8 cellular contexts compared by ENCODE assay signal in the genomic region with DNA sequence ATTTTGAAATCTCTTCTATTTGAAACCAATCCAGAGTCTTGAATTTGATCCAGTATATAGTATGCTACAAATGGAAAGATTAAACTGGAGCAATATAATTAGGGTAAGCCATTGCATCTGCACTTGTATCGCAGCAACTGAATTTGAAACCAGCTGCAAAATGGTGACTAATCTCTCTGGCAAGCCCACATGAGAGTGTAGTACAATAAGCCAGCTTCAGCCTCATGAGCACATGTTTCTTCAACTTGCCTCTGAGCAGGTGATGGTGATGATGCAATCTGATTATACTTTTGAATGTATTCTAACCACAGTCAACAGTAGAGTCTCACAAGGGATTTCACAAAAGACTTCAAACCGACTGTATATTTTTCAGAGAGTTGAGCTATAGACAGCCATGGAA. TPM values are rescaled to one million over a fixed set of nuclear protein-coding genes. Genes with fewer than 3 reads are reported as not detected.
DNase-seq lines count a peak whose midpoint lies in the region; ATAC-seq, FAIRE-seq and TF ChIP-seq lines count a peak whose summit lies in the region.

No MANE protein-coding gene starts in this region.

- peak; percentile 96 for ATAC-seq in GM18498 (IDR thresholded peaks at IDR 0.05; ENCODE audit: unreplicated experiment)
- peak; percentile 86 for ATAC-seq in body of pancreas
- ATAC-seq in naive thymus-derived CD8-positive, alpha-beta T cell: peak; percentile 87 to 96

- POLR2A ChIA-PET in naive thymus-derived CD8-positive, alpha-beta T cell (lab: Charles Lee): no interaction called here

- WGBS in body of pancreas, 2 donors: 73 to 85% methylated on average over 2 of the region's 2 CpGs
- no CpG with 5 or more reads among the region's 2 CpGs for WGBS in H9 (ENCODE audit: extremely low coverage, insufficient read length, low lambda C conversion rate)

- peak overlapping the region in 1 of 10 donors; percentile 22 for H3K4me3 Mint-ChIP-seq in naive thymus-derived CD8-positive, alpha-beta T cell
- no peak overlapping the region for H3K4me3 Mint-ChIP-seq in H9

- no peak overlapping the region for H3K4ac ChIP-seq in H9 (ENCODE audit: low read depth, low read length)

- H3K4me3 ChIP-seq in body of pancreas: no peak overlapping the region

- no peaks in the 10 kb centered on the region for H3K79me1 ChIP-seq in H9 (ENCODE audit: insufficient read depth, low read depth, low read length, poor library complexity, severe bottlenecking)

- no peak for TF ChIP-seq CTCF in body of pancreas (IDR thresholded peaks at IDR 0.05)
- no peak for TF ChIP-seq CTCF in H9 (conservative IDR thresholded peaks at IDR 0.05)

- no peak for TF ChIP-seq POLR2A in body of pancreas (IDR thresholded peaks at IDR 0.05)

- H4K20me1 ChIP-seq in H9 (ENCODE audit: control insufficient read depth, insufficient read depth, insufficient read length): no peaks in the 10 kb centered on the region

- H3K79me2 ChIP-seq in H9 (ENCODE audit: insufficient read depth, low read length): no peaks in the 10 kb centered on the region

- H3K56ac ChIP-seq in H9 (ENCODE audit: insufficient read length, low read depth, low read length): no peak overlapping the region

- H2BK15ac ChIP-seq in H9 (ENCODE audit: low read depth, low read length): no peak overlapping the region

- H3K9ac ChIP-seq in H9 (ENCODE audit: extremely low read depth, insufficient read length, low read length): no peak overlapping the region

- no peak overlapping the region for H2BK20ac ChIP-seq in H9 (ENCODE audit: low read depth, low read length, poor library complexity, severe bottlenecking)

- DNase-seq in HCEC 1CT (peak; percentile 96), LoVo (ENCODE audit: low spot score) (peak; percentile 59), RCC 7860 (ENCODE audit: low spot score) (peak; percentile 65), body of pancreas (peak; percentile 21 to 68 (median 44)), cerebellar nuclear complex (lab: John Stamatoyannopoulos, UW) (no peak), H9 (no peak)
- DNase-seq in naive thymus-derived CD8-positive, alpha-beta T cell: peak in 5 of 10 donors; percentile 7 to 41 (median 24)

- H3K27ac ChIP-seq in body of pancreas (peak overlapping the region in 1 of 4 donors; percentile 32), H9 (ENCODE audit: insufficient read length, low read depth, low read length) (no peak overlapping the region)

- no peak overlapping the region for H2AK5ac ChIP-seq in H9 (ENCODE audit: insufficient read length, low read length)

- no peak overlapping the region for H2BK5ac ChIP-seq in H9 (ENCODE audit: insufficient read length, low read length)

- H4K5ac ChIP-seq in H9 (ENCODE audit: insufficient read length, low read depth, low read length): no peak overlapping the region

- peaks cover 0 to 23% (median 7%) of the 10 kb centered on the region in 4 donors for H3K4me1 Mint-ChIP-seq in naive thymus-derived CD8-positive, alpha-beta T cell
- H3K4me1 Mint-ChIP-seq in H9: peaks cover 9 to 11% of the 10 kb centered on the region in 2 experiments

- FAIRE-seq in RCC 7860 (lab: Jason Lieb, UNC): peak; percentile 14

- H4K8ac ChIP-seq in H9 (replicated peaks; ENCODE audit: insufficient read length, low read depth, low read length): no peak overlapping the region

- intact Hi-C loops in body of pancreas (cut with DNase I): no loop called here

- no peak overlapping the region for H4K91ac ChIP-seq in H9 (ENCODE audit: insufficient read length, low read depth, low read length)

- H3K4me2 ChIP-seq in H9 (ENCODE audit: insufficient read depth, insufficient read length, low read length): no peak overlapping the region

- H3K18ac ChIP-seq in H9 (ENCODE audit: insufficient read length, low read depth, low read length): no peak overlapping the region

- no peaks in the 10 kb centered on the region for H3K36me3 ChIP-seq in body of pancreas (replicated peaks in 1 of 2; ENCODE audit: insufficient read depth in 1 of 2, low read depth in 2 of 2)

- H2BK12ac ChIP-seq in H9 (ENCODE audit: insufficient read length, low read depth, low read length): no peak overlapping the region

- H3K27me3 Mint-ChIP-seq in naive thymus-derived CD8-positive, alpha-beta T cell: no peaks in the 10 kb centered on the region
- H3K27me3 Mint-ChIP-seq in H9 (ENCODE audit: low read depth): no peaks in the 10 kb centered on the region

- no peaks in the 10 kb centered on the region for H3K9me3 Mint-ChIP-seq in naive thymus-derived CD8-positive, alpha-beta T cell
- peaks cover 0 to 2% of the 10 kb centered on the region in 2 experiments; a peak in 1 of 5 replicates for H3K9me3 Mint-ChIP-seq in H9

- no peaks in the 10 kb centered on the region for H3K27me3 ChIP-seq in body of pancreas
- no peaks in the 10 kb centered on the region for H3K27me3 ChIP-seq in H9 (ENCODE audit: insufficient read depth, low read length)

- H3K36me3 Mint-ChIP-seq in naive thymus-derived CD8-positive, alpha-beta T cell: peaks cover 4 to 14% (median 10%) of the 10 kb centered on the region in 3 donors
- H3K36me3 Mint-ChIP-seq in H9 (ENCODE audit: insufficient read depth in 1 of 3, low read depth in 3 of 3): no peaks in the 10 kb centered on the region; a peak in 1 of 7 replicates

- no peak overlapping the region for H2BK120ac ChIP-seq in H9 (ENCODE audit: low read depth, low read length, poor library complexity, severe bottlenecking)

- H3K23me2 ChIP-seq in H9 (ENCODE audit: insufficient read length, low read depth, low read length, poor library complexity, severe bottlenecking): no peaks in the 10 kb centered on the region

- no peak overlapping the region for H2AFZ ChIP-seq in H9 (ENCODE audit: low read length)

- H3K23ac ChIP-seq in H9 (ENCODE audit: insufficient read length, low read depth, low read length): no peak overlapping the region

- H3K9me3 ChIP-seq in body of pancreas (no peaks in the 10 kb centered on the region), H9 (ENCODE audit: control insufficient read depth, low read depth, low read length) (no peaks in the 10 kb centered on the region)

- H3K27ac Mint-ChIP-seq in naive thymus-derived CD8-positive, alpha-beta T cell: peak overlapping the region in 5 of 10 donors; percentile 6 to 75 (median 29)
- H3K27ac Mint-ChIP-seq in H9: no peak overlapping the region

- H3K14ac ChIP-seq in H9 (ENCODE audit: insufficient read depth, low read length): no peak overlapping the region

- no peaks in the 10 kb centered on the region for H3K4me1 ChIP-seq in body of pancreas
- no peaks in the 10 kb centered on the region for H3K4me1 ChIP-seq in H9 (ENCODE audit: insufficient read depth, low read length)

- H3T11ph ChIP-seq in H9 (ENCODE audit: low read length): no peak overlapping the region

RNA-seq across cellular contexts. Expression of a gene that starts 0.8 kb away (rescaled TPM):
- total RNA-seq in body of pancreas (1 to 10 TPM in 1 of 2 donors, under 1 TPM in 1; 0.66 to 6.0 TPM), H9 (2021) (108 TPM in 2 replicates)
- total RNA-seq in naive thymus-derived CD8-positive, alpha-beta T cell: 10 to 100 TPM; 29.7 to 35.9 TPM
- polyA plus RNA-seq in naive thymus-derived CD8-positive, alpha-beta T cell: 10 to 100 TPM; 78.6 to 97.5 (median 89.5) TPM

Comparison
In these comparisons a context has a peak if more than half of its experiments do, and no peak if none do; other contexts are left out.
1. DNase-seq: peak in HCEC 1CT (single experiment), LoVo (single experiment), RCC 7860 (single experiment) and body of pancreas (4 of 4); none in cerebellar nuclear complex (0 of 2) and H9 (single experiment).
2. RNA of a gene that starts 0.8 kb away (total RNA-seq): 108 TPM in H9 and 29.7 to 35.9 TPM in naive thymus-derived CD8-positive, alpha-beta T cell; 0.66 to 6.0 TPM in body of pancreas; every median in the first group is over 4 times any median in the second.
3. Peak in every context shown above with its lines, with median percentiles within 50 percentile points of each other: ATAC-seq.